ENCODE assay signal across 15 cellular contexts in genomic region chr22:19060356-19061009, GRCh38.
DNase-seq lines count a peak whose midpoint lies in the region; ATAC-seq and TF ChIP-seq lines count a peak whose summit lies in the region.
"Had no signal": no experiment of that assay in that cellular context is flagged by ENCODE, and none has a peak within 500 bp of the region (broad histone marks: within the 10 kb centered on the region; RNA-seq: fewer than 3 reads in every experiment).

No MANE protein-coding gene starts in this region.

- in situ Hi-C loops in IMR-90 (cut with MboI; ENCODE audit: low sequenced_read_pairs) = no loop called here

- peaks cover 0 to 20% of the 10 kb centered on the region in 2 experiments; a peak in 2 of 4 replicates for H3K79me1 ChIP-seq in IMR-90 (ENCODE audit: low read depth in 1 of 2, low read length in 2 of 2)

- H3K27me3 ChIP-seq in IMR-90 (ENCODE audit: control insufficient read depth, insufficient read depth, low read length) = no peaks in the 10 kb centered on the region

- H3K9ac ChIP-seq in IMR-90 (ENCODE audit: low read depth, low read length) = no peak overlapping the region

- no peak for TF ChIP-seq POLR2A in IMR-90 (IDR thresholded peaks at IDR 0.05; ENCODE audit: low read depth, low read length)

- WGBS in IMR-90 (ENCODE audit: extremely low coverage in 2 of 2, insufficient read length in 1 of 2), 2 experiments = 100% methylated on average over 1 of the region's 15 CpGs; no CpG with 5 or more reads in 1 of the 2 experiments

- H4K8ac ChIP-seq in IMR-90 (ENCODE audit: low read depth in 2 of 2, low read length in 2 of 2) = no peak overlapping the region

- no TSS peak for BruUV-seq in IMR-90 (replicated peaks; lab: Mats Ljungman, UMichigan)

- H2AK9ac ChIP-seq in IMR-90 (replicated peaks; ENCODE audit: low read depth, low read length, poor library complexity) = no peak overlapping the region

- no peaks in the 10 kb centered on the region for H3K9me3 ChIP-seq in IMR-90 (ENCODE audit: control insufficient read depth, insufficient read depth, low read length)

- ATAC-seq in IMR-90 (ENCODE audit: low read depth) (peak; percentile 89), HG03439 (IDR thresholded peaks at IDR 0.05; ENCODE audit: unreplicated experiment) (no peak)
- ATAC-seq: HCT116, left ventricle myocardium superior, sciatic nerve had no signal

- no peak overlapping the region for H3K4ac ChIP-seq in IMR-90 (ENCODE audit: low read depth, low read length)

- peaks cover 16% of the 10 kb centered on the region; the same call in 1 of the 2 replicates for H3K9me1 ChIP-seq in IMR-90 (ENCODE audit: insufficient read depth, low read length)

- TF ChIP-seq RAD21 in IMR-90 (IDR thresholded peaks at IDR 0.05; ENCODE audit: low read length) = no peak

- peak; percentile 33 for DNase-seq in Daoy (ENCODE audit: low read depth)
- peak; percentile 86 for DNase-seq in IMR-90
- DNase-seq in choroid plexus epithelial cell (ENCODE audit: low read depth) = peak; percentile 85
- peak; percentile 38 for DNase-seq in non-pigmented ciliary epithelial cell (ENCODE audit: low read depth)
- DNase-seq in activated gamma-delta T cell treated with Interleukin-2 at 50 U/mL for 16 hours = no peak
- DNase-seq in NCI-H1930 (lab: John Stamatoyannopoulos, UW) = no peak
- DNase-seq: CD4-positive, CD25-positive, alpha-beta regulatory T cell; left ventricle myocardium superior; nephron progenitor cell; Right ventricle myocardium superior; substantia nigra; T1000 had no signal

- H3K4me1 ChIP-seq in IMR-90 (ENCODE audit: control insufficient read depth, insufficient read depth, low read length) = peaks cover 15% of the 10 kb centered on the region

- no peak overlapping the region for H3K56ac ChIP-seq in IMR-90 (ENCODE audit: extremely low read depth, insufficient read depth, low read length)

- H2AFZ ChIP-seq in IMR-90 (replicated peaks; ENCODE audit: low read length, poor library complexity) = no peak overlapping the region

- no peak overlapping the region for H2AK5ac ChIP-seq in IMR-90 (ENCODE audit: low read depth, low read length)

- H3K18ac ChIP-seq in IMR-90 (ENCODE audit: low read depth, low read length) = no peak overlapping the region

- CTCF ChIA-PET in IMR-90 (lab: Yijun Ruan, JAX) = interaction anchor here (0.5 kb wide), 1 partner anchor 1103 kb away, joined by 3 read pairs; no protein-coding TSS in a partner anchor

- no peak overlapping the region for H3K14ac ChIP-seq in IMR-90 (replicated peaks; ENCODE audit: low read depth, low read length)

- no peak overlapping the region for H2BK120ac ChIP-seq in IMR-90 (ENCODE audit: low read depth, low read length)

- no peak overlapping the region for H3K23ac ChIP-seq in IMR-90 (ENCODE audit: low read depth, low read length)

- H3K36me3 ChIP-seq in IMR-90 (ENCODE audit: control insufficient read depth, insufficient read depth, low read length) = peaks cover 32% of the 10 kb centered on the region

- H3K4me2 ChIP-seq in IMR-90 (ENCODE audit: low read depth, low read length) = no peak overlapping the region

- POLR2A ChIA-PET in IMR-90 (lab: Charles Lee; ENCODE audit: unreplicated experiment) = no interaction called here

- dilution Hi-C loops in IMR-90 (cut with HindIII; ENCODE audit: low sequenced_read_pairs, unreplicated experiment) = no loop called here

- H2BK20ac ChIP-seq in IMR-90 (ENCODE audit: low read depth, low read length) = no peak overlapping the region

- TF ChIP-seq CTCF in IMR-90 (conservative IDR thresholded peaks at IDR 0.05; ENCODE audit: low read depth, low read length) (no peak), choroid plexus epithelial cell (conservative IDR thresholded peaks at IDR 0.05; ENCODE audit: low read depth, low read length) (no peak)

- H3K4me3 ChIP-seq in IMR-90 (ENCODE audit: insufficient read depth, low read depth, low read length) (no peak overlapping the region), choroid plexus epithelial cell (ENCODE audit: low read depth, low read length) (no peak overlapping the region)

- H2BK15ac ChIP-seq in IMR-90 (ENCODE audit: low read depth, low read length) = no peak overlapping the region

- H2BK5ac ChIP-seq in IMR-90 (ENCODE audit: low read depth, low read length, poor library complexity, severe bottlenecking) = no peak overlapping the region

- intact Hi-C loops in IMR-90 (cut with micrococcal nuclease) = loop anchor here (5.0 kb wide), 1 partner anchor 62 kb away; the partner anchor contains the start of gene DGCR2

- H4K91ac ChIP-seq in IMR-90 (ENCODE audit: insufficient read depth, low read depth, low read length) = no peak overlapping the region

- peaks cover 34% of the 10 kb centered on the region for H4K20me1 ChIP-seq in IMR-90 (ENCODE audit: insufficient read depth, low read length)

- no peak overlapping the region for H4K5ac ChIP-seq in IMR-90 (ENCODE audit: low read depth, low read length)

- no peak overlapping the region for H3K27ac ChIP-seq in IMR-90 (ENCODE audit: insufficient read depth, low read length)

TF ChIP-seq in IMR-90, 13 proteins besides CTCF, POLR2A, EP300 and RAD21:
- no peak for TF ChIP-seq CHD1 (IDR thresholded peaks at IDR 0.05; ENCODE audit: low read depth, low read length)
- TF ChIP-seq BHLHE40 (IDR thresholded peaks at IDR 0.05; ENCODE audit: low read depth, low read length) = peak; percentile 91
- TF ChIP-seq MAZ (IDR thresholded peaks at IDR 0.05; ENCODE audit: borderline replicate concordance, low read depth, low read length) = no peak
- no peak for TF ChIP-seq NFE2L2 (IDR thresholded peaks at IDR 0.05; ENCODE audit: low read depth, low read length)
- peak; percentile 64; the same call in 1 of the 2 replicates for TF ChIP-seq CEBPB (IDR thresholded peaks at IDR 0.05; ENCODE audit: low read depth, low read length)
- TF ChIP-seq RFX5 (IDR thresholded peaks at IDR 0.05; ENCODE audit: low read depth, low read length) = no peak
- peak; percentile 99 for TF ChIP-seq MXI1 (IDR thresholded peaks at IDR 0.05; ENCODE audit: borderline replicate concordance, low read depth, low read length)
- TF ChIP-seq, protein P1, sequence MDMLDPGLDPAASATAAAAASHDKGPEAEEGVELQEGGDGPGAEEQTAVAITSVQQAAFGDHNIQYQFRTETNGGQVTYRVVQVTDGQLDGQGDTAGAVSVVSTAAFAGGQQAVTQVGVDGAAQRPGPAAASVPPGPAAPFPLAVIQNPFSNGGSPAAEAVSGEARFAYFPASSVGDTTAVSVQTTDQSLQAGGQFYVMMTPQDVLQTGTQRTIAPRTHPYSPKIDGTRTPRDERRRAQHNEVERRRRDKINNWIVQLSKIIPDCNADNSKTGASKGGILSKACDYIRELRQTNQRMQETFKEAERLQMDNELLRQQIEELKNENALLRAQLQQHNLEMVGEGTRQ (IDR thresholded peaks at IDR 0.05; ENCODE audit: low read depth, low read length) = peak; percentile 95
- TF ChIP-seq, protein P2, sequence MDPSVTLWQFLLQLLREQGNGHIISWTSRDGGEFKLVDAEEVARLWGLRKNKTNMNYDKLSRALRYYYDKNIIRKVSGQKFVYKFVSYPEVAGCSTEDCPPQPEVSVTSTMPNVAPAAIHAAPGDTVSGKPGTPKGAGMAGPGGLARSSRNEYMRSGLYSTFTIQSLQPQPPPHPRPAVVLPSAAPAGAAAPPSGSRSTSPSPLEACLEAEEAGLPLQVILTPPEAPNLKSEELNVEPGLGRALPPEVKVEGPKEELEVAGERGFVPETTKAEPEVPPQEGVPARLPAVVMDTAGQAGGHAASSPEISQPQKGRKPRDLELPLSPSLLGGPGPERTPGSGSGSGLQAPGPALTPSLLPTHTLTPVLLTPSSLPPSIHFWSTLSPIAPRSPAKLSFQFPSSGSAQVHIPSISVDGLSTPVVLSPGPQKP (IDR thresholded peaks at IDR 0.05; ENCODE audit: borderline replicate concordance, low read depth, low read length) = no peak
- no peak for TF ChIP-seq SMC3 (IDR thresholded peaks at IDR 0.05; ENCODE audit: low read depth, low read length)
- TF ChIP-seq FOS (IDR thresholded peaks at IDR 0.05; ENCODE audit: low read depth, low read length) = peak; percentile 92
- no peak for TF ChIP-seq MAFK (IDR thresholded peaks at IDR 0.05; ENCODE audit: low read depth, low read length)
- no peak for TF ChIP-seq RCOR1 (IDR thresholded peaks at IDR 0.05; ENCODE audit: insufficient replicate concordance, low read length)

Comparison
In these comparisons a context has a peak if more than half of its experiments do, and no peak if none do; other contexts are left out.
1. DNase-seq: peak in Daoy (single experiment), IMR-90 (single experiment), choroid plexus epithelial cell (single experiment) and non-pigmented ciliary epithelial cell (single experiment); none in activated gamma-delta T cell treated with Interleukin-2 at 50 U/mL for 16 hours (single experiment) and NCI-H1930 (0 of 2).